16 cellular contexts compared by ENCODE assay signal in genomic region chr13:107770541-107770940, GRCh38.
DNase-seq lines count a peak whose midpoint lies in the region; TF ChIP-seq lines count a peak whose summit lies in the region.
"Had no signal": no experiment of that assay in that cellular context is flagged by ENCODE, and none has a peak within 500 bp of the region (broad histone marks: within the 10 kb centered on the region; RNA-seq: fewer than 3 reads in every experiment).

No MANE protein-coding gene starts in this region.

- no peaks in the 10 kb centered on the region for H3K79me1 ChIP-seq in neuronal stem cell (ENCODE audit: low read depth, low read length)

- H3K9me2 ChIP-seq in SK-N-SH, result no peaks in the 10 kb centered on the region

- H4K20me1 ChIP-seq in SK-N-SH (ENCODE audit: insufficient read depth), result peaks cover 4% of the 10 kb centered on the region; the same call in 1 of the 2 replicates

- no peak for TF ChIP-seq EP300 in SK-N-SH (IDR thresholded peaks at IDR 0.05; ENCODE audit: borderline replicate concordance in 1 of 2, low read depth in 1 of 2, low read length in 1 of 2)

- H3K27ac ChIP-seq in ectodermal cell (ENCODE audit: insufficient read depth, low read depth, low read length, poor library complexity, severe bottlenecking) (peak overlapping the region; percentile 8), neuronal stem cell (replicated peaks; ENCODE audit: low read length) (no peak overlapping the region), SK-N-SH (ENCODE audit: low read depth in 2 of 2, low read length in 1 of 2) (no peak overlapping the region)
- H3K27ac ChIP-seq: Peyer's patch had no signal

- no peak for TF ChIP-seq CTCF in SK-N-SH (IDR thresholded peaks at IDR 0.05)

- no peaks in the 10 kb centered on the region for H3K9me3 ChIP-seq in ectodermal cell (ENCODE audit: control insufficient read depth, low read length)
- H3K9me3 ChIP-seq in neuronal stem cell (replicated peaks in 1 of 2; ENCODE audit: control insufficient read depth in 2 of 2, insufficient read depth in 1 of 2, low read depth in 1 of 2, low read length in 2 of 2), result no peaks in the 10 kb centered on the region
- no peaks in the 10 kb centered on the region for H3K9me3 ChIP-seq in SK-N-SH
- H3K9me3 ChIP-seq: MG63, Peyer's patch had no signal

- H2AFZ ChIP-seq in neuronal stem cell (ENCODE audit: low read length) (no peak overlapping the region), SK-N-SH (ENCODE audit: low read depth) (no peak overlapping the region)

- H3K14ac ChIP-seq in neuronal stem cell (ENCODE audit: low read length), result no peak overlapping the region

- H3K4me1 ChIP-seq in ectodermal cell (ENCODE audit: control insufficient read depth, insufficient read depth, low read length) (peaks cover 5% of the 10 kb centered on the region), neuronal stem cell (ENCODE audit: control insufficient read depth in 2 of 2, insufficient read depth in 1 of 2, low read depth in 1 of 2, low read length in 2 of 2) (peaks cover 2 to 5% of the 10 kb centered on the region in 2 donors), SK-N-SH (ENCODE audit: control insufficient read depth in 1 of 2, insufficient read depth in 2 of 2, low read depth in 1 of 2, low read length in 1 of 2) (peaks cover 12 to 18% of the 10 kb centered on the region in 2 experiments; a peak in 2 of 4 replicates)
- H3K4me1 ChIP-seq: Peyer's patch had no signal

- H3K36me3 ChIP-seq in ectodermal cell (ENCODE audit: control insufficient read depth, insufficient read depth, low read length) (no peaks in the 10 kb centered on the region), neuronal stem cell (replicated peaks in 1 of 2; ENCODE audit: control insufficient read depth in 2 of 2, insufficient read depth in 2 of 2, low read length in 2 of 2) (no peaks in the 10 kb centered on the region), SK-N-SH (replicated peaks in 1 of 2; ENCODE audit: control insufficient read depth in 1 of 2, insufficient read depth in 2 of 2, low read length in 1 of 2) (peaks cover 0 to 3% of the 10 kb centered on the region in 2 experiments)
- H3K36me3 ChIP-seq: MG63, Peyer's patch had no signal

- peaks cover 74% of the 10 kb centered on the region for H3K79me2 ChIP-seq in SK-N-SH (ENCODE audit: insufficient read depth)

- H2BK5ac ChIP-seq in neuronal stem cell (ENCODE audit: low read length), result no peak overlapping the region

- POLR2A ChIA-PET in SK-N-SH (lab: Yijun Ruan, JAX), result no interaction called here

- CTCF ChIA-PET in SK-N-SH (lab: Yijun Ruan, JAX), result interaction anchor here (1.2 kb wide), 1 partner anchor 97 kb away, joined by 3 read pairs; a partner anchor contains a TSS

- no peak for TF ChIP-seq RAD21 in SK-N-SH (IDR thresholded peaks at IDR 0.05; ENCODE audit: low read length)

- no peak overlapping the region for H3K4me2 ChIP-seq in neuronal stem cell (ENCODE audit: insufficient read depth, low read length, poor library complexity, severe bottlenecking)
- H3K4me2 ChIP-seq in SK-N-SH, result no peak overlapping the region

- H3K27me3 ChIP-seq in ectodermal cell (ENCODE audit: control insufficient read depth, insufficient read depth, low read length, poor library complexity, severe bottlenecking) (no peaks in the 10 kb centered on the region), neuronal stem cell (ENCODE audit: control insufficient read depth in 3 of 3, insufficient read depth in 3 of 3, low read depth in 1 of 3, low read length in 3 of 3) (no peaks in the 10 kb centered on the region), SK-N-SH (ENCODE audit: insufficient read depth) (no peaks in the 10 kb centered on the region)
- H3K27me3 ChIP-seq: MG63, Peyer's patch had no signal

- H4K91ac ChIP-seq in neuronal stem cell (ENCODE audit: low read depth, low read length, poor library complexity), result no peak overlapping the region

- DNase-seq in DMS79 treated with DMSO at 0.1 percent for 48 hours (lab: John Stamatoyannopoulos, UW), result peak; percentile 69
- peak; percentile 74 for DNase-seq in NCI-H1105 (lab: John Stamatoyannopoulos, UW)
- DNase-seq in neuronal stem cell (ENCODE audit: low spot score), result peak; percentile 33
- DNase-seq in EL, result no peak
- no peak for DNase-seq in stimulated activated CD4-positive, alpha-beta T cell treated with anti-CD3 and anti-CD28 coated beads, Interleukin-15, amount 100 ng/mL, for 24 hours
- no peak for DNase-seq in SK-N-SH
- DNase-seq: AML-193, DMS53, HFFc6, MG63, NCI-H146, NCI-H2107, NCI-H446, Peyer's patch, Right ventricle myocardium superior had no signal

- H2AK5ac ChIP-seq in neuronal stem cell (ENCODE audit: low read depth, low read length), result no peak overlapping the region

- H3K23ac ChIP-seq in neuronal stem cell (ENCODE audit: low read depth, low read length, poor library complexity), result no peak overlapping the region

- H3K9ac ChIP-seq in neuronal stem cell (ENCODE audit: low read depth, low read length, poor library complexity) (no peak overlapping the region), SK-N-SH (no peak overlapping the region)

- no peak overlapping the region for H2BK15ac ChIP-seq in neuronal stem cell (ENCODE audit: low read length)

- H4K8ac ChIP-seq in neuronal stem cell (ENCODE audit: low read depth, low read length), result no peak overlapping the region

- H3K18ac ChIP-seq in neuronal stem cell (ENCODE audit: low read length), result no peak overlapping the region

- peaks cover 9% of the 10 kb centered on the region for H3F3A ChIP-seq in SK-N-SH (replicated peaks; ENCODE audit: insufficient read depth)

- no peak overlapping the region for H2BK120ac ChIP-seq in neuronal stem cell (ENCODE audit: low read depth, low read length)

- H3K4ac ChIP-seq in neuronal stem cell (ENCODE audit: low read length), result no peak overlapping the region

- H3K4me3 ChIP-seq in ectodermal cell (ENCODE audit: insufficient read depth, low read depth, low read length) (no peak overlapping the region), neuronal stem cell (ENCODE audit: low read length in 2 of 2) (no peak overlapping the region), SK-N-SH (ENCODE audit: low read depth in 2 of 2, low read length in 1 of 2) (no peak overlapping the region)
- H3K4me3 ChIP-seq: MG63, Peyer's patch had no signal

- H2BK12ac ChIP-seq in neuronal stem cell (ENCODE audit: low read length), result no peak overlapping the region

TF ChIP-seq in SK-N-SH, 30 proteins besides CTCF, POLR2A, EP300 and RAD21 (continues in another document):
- TF ChIP-seq RXRA (IDR thresholded peaks at IDR 0.05; ENCODE audit: borderline replicate concordance, low read depth), result no peak
- no peak for TF ChIP-seq GATA2 (CRISPR knock-in tag; IDR thresholded peaks at IDR 0.05)
- TF ChIP-seq USF2 (IDR thresholded peaks at IDR 0.05; ENCODE audit: borderline replicate concordance, low read depth, low read length), result no peak
- TF ChIP-seq TCF12 (IDR thresholded peaks at IDR 0.05), result no peak
- no peak for TF ChIP-seq TAF1 (IDR thresholded peaks at IDR 0.05; ENCODE audit: borderline replicate concordance, low read depth, low read length)
- TF ChIP-seq, protein P1, sequence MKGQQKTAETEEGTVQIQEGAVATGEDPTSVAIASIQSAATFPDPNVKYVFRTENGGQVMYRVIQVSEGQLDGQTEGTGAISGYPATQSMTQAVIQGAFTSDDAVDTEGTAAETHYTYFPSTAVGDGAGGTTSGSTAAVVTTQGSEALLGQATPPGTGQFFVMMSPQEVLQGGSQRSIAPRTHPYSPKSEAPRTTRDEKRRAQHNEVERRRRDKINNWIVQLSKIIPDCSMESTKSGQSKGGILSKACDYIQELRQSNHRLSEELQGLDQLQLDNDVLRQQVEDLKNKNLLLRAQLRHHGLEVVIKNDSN (IDR thresholded peaks at IDR 0.05; ENCODE audit: borderline replicate concordance, low read depth), result no peak
- TF ChIP-seq SMC3 (IDR thresholded peaks at IDR 0.05; ENCODE audit: low read depth, low read length), result no peak
- no peak for TF ChIP-seq RFX5 (IDR thresholded peaks at IDR 0.05; ENCODE audit: low read length)
- no peak for TF ChIP-seq NRF1 (IDR thresholded peaks at IDR 0.05; ENCODE audit: low read depth, low read length)
- TF ChIP-seq, protein P2, sequence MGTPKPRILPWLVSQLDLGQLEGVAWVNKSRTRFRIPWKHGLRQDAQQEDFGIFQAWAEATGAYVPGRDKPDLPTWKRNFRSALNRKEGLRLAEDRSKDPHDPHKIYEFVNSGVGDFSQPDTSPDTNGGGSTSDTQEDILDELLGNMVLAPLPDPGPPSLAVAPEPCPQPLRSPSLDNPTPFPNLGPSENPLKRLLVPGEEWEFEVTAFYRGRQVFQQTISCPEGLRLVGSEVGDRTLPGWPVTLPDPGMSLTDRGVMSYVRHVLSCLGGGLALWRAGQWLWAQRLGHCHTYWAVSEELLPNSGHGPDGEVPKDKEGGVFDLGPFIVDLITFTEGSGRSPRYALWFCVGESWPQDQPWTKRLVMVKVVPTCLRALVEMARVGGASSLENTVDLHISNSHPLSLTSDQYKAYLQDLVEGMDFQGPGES (IDR thresholded peaks at IDR 0.05; ENCODE audit: low read depth, low read length), result no peak
- no peak for TF ChIP-seq POLR2AphosphoS5 (IDR thresholded peaks at IDR 0.05; ENCODE audit: low read depth, low read length)

Comparison
In these comparisons a context has a peak if more than half of its experiments do, and no peak if none do; other contexts are left out.
1. DNase-seq: peak in DMS79 treated with DMSO at 0.1 percent for 48 hours (single experiment), NCI-H1105 (single experiment) and neuronal stem cell (single experiment); none in EL (single experiment), stimulated activated CD4-positive, alpha-beta T cell treated with anti-CD3 and anti-CD28 coated beads, Interleukin-15, amount 100 ng/mL, for 24 hours (single experiment) and SK-N-SH (single experiment).